8 cellular contexts compared by ENCODE assay signal in genomic region chr6:20056350-20056992, GRCh38.
DNase-seq lines count a peak whose midpoint lies in the region; ATAC-seq, FAIRE-seq and TF ChIP-seq lines count a peak whose summit lies in the region.

No MANE protein-coding gene starts in this region.

- no peak for ATAC-seq in thoracic aorta (ENCODE audit: insufficient number of reproducible peaks, low FRiP score, low read depth)
- ATAC-seq in omental fat pad (ENCODE audit: low FRiP score) = no peak

- DNase-seq in HFFc6 (peak; percentile 42), NCI-H1694 treated with DMSO at 0.1 percent for 48 hours (lab: John Stamatoyannopoulos, UW) (peak; percentile 73), hippocampal formation (lab: John Stamatoyannopoulos, UW) (peak; percentile 1 to 71), thoracic aorta (ENCODE audit: low spot score) (no peak), omental fat pad (ENCODE audit: low spot score) (no peak), NCI-H226 (no peak)

- H3K36me3 ChIP-seq in thoracic aorta = no peaks in the 10 kb centered on the region

- H3K4me1 Mint-ChIP-seq in HFFc6 (ENCODE audit: low read depth) = no peaks in the 10 kb centered on the region

- H3K9me3 ChIP-seq in thoracic aorta = no peaks in the 10 kb centered on the region

- H3K27ac Mint-ChIP-seq in HFFc6 = no peak overlapping the region

- no peaks in the 10 kb centered on the region for H3K27me3 ChIP-seq in thoracic aorta (replicated peaks; ENCODE audit: insufficient read depth)

- H3K4me3 ChIP-seq in WI38 (ENCODE audit: low read depth, low read length) (no peak overlapping the region), thoracic aorta (no peak overlapping the region)

- TF ChIP-seq CTCF in HFFc6 (IDR thresholded peaks at IDR 0.05) = peak; percentile 80
- TF ChIP-seq CTCF in WI38 (IDR thresholded peaks at IDR 0.05; ENCODE audit: low read depth, low read length) = peak; percentile 13; the same call in 1 of the 2 replicates
- TF ChIP-seq CTCF in thoracic aorta (IDR thresholded peaks at IDR 0.05) = peak; percentile 52
- TF ChIP-seq CTCF in omental fat pad (IDR thresholded peaks at IDR 0.05) = no peak

- no peaks in the 10 kb centered on the region; the same call in 1 of the 2 replicates for H3K27me3 Mint-ChIP-seq in HFFc6 (ENCODE audit: insufficient read depth)

- peak; percentile 79 for FAIRE-seq in G401.6 (lab: Jason Lieb, UNC)

- no peak overlapping the region for H3K27ac ChIP-seq in thoracic aorta

- no peaks in the 10 kb centered on the region for H3K36me3 Mint-ChIP-seq in HFFc6 (ENCODE audit: low read depth)

- no peaks in the 10 kb centered on the region for H3K4me1 ChIP-seq in thoracic aorta (ENCODE audit: control insufficient read depth in 1 of 2, low read depth in 2 of 2)

- no peak overlapping the region for H3K4me3 Mint-ChIP-seq in HFFc6

- H3K9me3 Mint-ChIP-seq in HFFc6 = no peaks in the 10 kb centered on the region

Comparison
In these comparisons a context has a peak if more than half of its experiments do, and no peak if none do; other contexts are left out.
1. DNase-seq: peak in HFFc6 (single experiment), NCI-H1694 treated with DMSO at 0.1 percent for 48 hours (single experiment) and hippocampal formation (2 of 2); none in thoracic aorta (single experiment), omental fat pad (single experiment) and NCI-H226 (single experiment).
2. CTCF ChIP-seq: peak in HFFc6 (single experiment), WI38 (single experiment) and thoracic aorta (single experiment); none in omental fat pad (0 of 3).